In genomic region chr12:39145175-39145999, GRCh38 we compare ENCODE assay signal across 8 cellular contexts.
DNase-seq lines count a peak whose midpoint lies in the region; ATAC-seq and TF ChIP-seq lines count a peak whose summit lies in the region.

No MANE protein-coding gene starts in this region.

- H3K36me3 Mint-ChIP-seq in activated CD8-positive, alpha-beta T cell treated with anti-CD3 and anti-CD28 coated beads for 36 hours (ENCODE audit: low read depth), result peaks cover 2% of the 10 kb centered on the region
- H3K36me3 Mint-ChIP-seq in HFFc6 (ENCODE audit: low read depth), result peaks cover 9% of the 10 kb centered on the region

- H3K4me3 Mint-ChIP-seq in activated CD8-positive, alpha-beta T cell treated with anti-CD3 and anti-CD28 coated beads for 36 hours, result peak overlapping the region; percentile 11
- H3K4me3 Mint-ChIP-seq in HFFc6, result no peak overlapping the region

- H3K4me1 Mint-ChIP-seq in activated CD8-positive, alpha-beta T cell treated with anti-CD3 and anti-CD28 coated beads for 36 hours (ENCODE audit: low read depth), result no peaks in the 10 kb centered on the region
- no peaks in the 10 kb centered on the region for H3K4me1 Mint-ChIP-seq in HFFc6 (ENCODE audit: low read depth)

- H3K27me3 Mint-ChIP-seq in activated CD8-positive, alpha-beta T cell treated with anti-CD3 and anti-CD28 coated beads for 36 hours, result peaks cover 13% of the 10 kb centered on the region
- H3K27me3 Mint-ChIP-seq in HFFc6 (ENCODE audit: insufficient read depth), result no peaks in the 10 kb centered on the region

- intact Hi-C loops in activated CD8-positive, alpha-beta T cell treated with anti-CD3 and anti-CD28 coated beads for 36 hours (cut with micrococcal nuclease), result loop anchor here (10.0 kb wide), 1 partner anchor 129 kb away; no protein-coding TSS in a partner anchor
- intact Hi-C loops in posterior cingulate gyrus (cut with DNase I), result no loop called here

- no peak overlapping the region for H3K27ac Mint-ChIP-seq in activated CD8-positive, alpha-beta T cell treated with anti-CD3 and anti-CD28 coated beads for 36 hours
- no peak overlapping the region for H3K27ac Mint-ChIP-seq in HFFc6

- POLR2A ChIA-PET in activated CD8-positive, alpha-beta T cell treated with anti-CD3 and anti-CD28 coated beads for 36 hours (lab: Charles Lee), result no interaction called here

- ATAC-seq in GM18499 (IDR thresholded peaks at IDR 0.05; ENCODE audit: insufficient read depth, unreplicated experiment) (peak; percentile 81), HG02973 (IDR thresholded peaks at IDR 0.05; ENCODE audit: unreplicated experiment) (peak; percentile 93)
- peak; percentile 79 for ATAC-seq in activated CD8-positive, alpha-beta T cell treated with anti-CD3 and anti-CD28 coated beads for 36 hours

- peaks cover 12% of the 10 kb centered on the region for H3K9me3 Mint-ChIP-seq in activated CD8-positive, alpha-beta T cell treated with anti-CD3 and anti-CD28 coated beads for 36 hours
- H3K9me3 Mint-ChIP-seq in HFFc6, result peaks cover 32% of the 10 kb centered on the region

- CTCF ChIA-PET in activated CD8-positive, alpha-beta T cell treated with anti-CD3 and anti-CD28 coated beads for 36 hours (lab: Charles Lee), result interaction anchor here (1.3 to 2.0 kb wide), 2 partner anchors 128 to 203 kb away, joined by 3 to 8 read pairs; no protein-coding TSS in a partner anchor

- DNase-seq in activated CD8-positive, alpha-beta T cell treated with anti-CD3 and anti-CD28 coated beads for 36 hours, result peak; percentile 43
- DNase-seq in globus pallidus (ENCODE audit: low spot score), result peak; percentile 13
- DNase-seq in posterior cingulate gyrus, result peak in 8 of 10 donors; percentile 8 to 88 (median 50)
- DNase-seq in HFFc6, result no peak
- DNase-seq in NCI-H1048 (lab: John Stamatoyannopoulos, UW), result no peak
- DNase-seq in NOMO-1 treated with dmso at 0.1 percent for 144 hours (lab: John Stamatoyannopoulos, UW; ENCODE audit: unreplicated experiment), result no peak

- TF ChIP-seq CTCF in activated CD8-positive, alpha-beta T cell treated with anti-CD3 and anti-CD28 coated beads for 36 hours (IDR thresholded peaks at IDR 0.05), result peak; percentile 61
- no peak; the same call in 1 of the 2 replicates for TF ChIP-seq CTCF in HFFc6 (IDR thresholded peaks at IDR 0.05)

Comparison
In these comparisons a context has a peak if more than half of its experiments do, and no peak if none do; other contexts are left out.
1. DNase-seq: peak in activated CD8-positive, alpha-beta T cell treated with anti-CD3 and anti-CD28 coated beads for 36 hours (single experiment), globus pallidus (single experiment) and posterior cingulate gyrus (8 of 10); none in HFFc6 (single experiment), NCI-H1048 (single experiment) and NOMO-1 treated with dmso at 0.1 percent for 144 hours (single experiment).
2. Peak in every context shown above with its lines, with median percentiles within 50 percentile points of each other: ATAC-seq.